In the genomic region with DNA sequence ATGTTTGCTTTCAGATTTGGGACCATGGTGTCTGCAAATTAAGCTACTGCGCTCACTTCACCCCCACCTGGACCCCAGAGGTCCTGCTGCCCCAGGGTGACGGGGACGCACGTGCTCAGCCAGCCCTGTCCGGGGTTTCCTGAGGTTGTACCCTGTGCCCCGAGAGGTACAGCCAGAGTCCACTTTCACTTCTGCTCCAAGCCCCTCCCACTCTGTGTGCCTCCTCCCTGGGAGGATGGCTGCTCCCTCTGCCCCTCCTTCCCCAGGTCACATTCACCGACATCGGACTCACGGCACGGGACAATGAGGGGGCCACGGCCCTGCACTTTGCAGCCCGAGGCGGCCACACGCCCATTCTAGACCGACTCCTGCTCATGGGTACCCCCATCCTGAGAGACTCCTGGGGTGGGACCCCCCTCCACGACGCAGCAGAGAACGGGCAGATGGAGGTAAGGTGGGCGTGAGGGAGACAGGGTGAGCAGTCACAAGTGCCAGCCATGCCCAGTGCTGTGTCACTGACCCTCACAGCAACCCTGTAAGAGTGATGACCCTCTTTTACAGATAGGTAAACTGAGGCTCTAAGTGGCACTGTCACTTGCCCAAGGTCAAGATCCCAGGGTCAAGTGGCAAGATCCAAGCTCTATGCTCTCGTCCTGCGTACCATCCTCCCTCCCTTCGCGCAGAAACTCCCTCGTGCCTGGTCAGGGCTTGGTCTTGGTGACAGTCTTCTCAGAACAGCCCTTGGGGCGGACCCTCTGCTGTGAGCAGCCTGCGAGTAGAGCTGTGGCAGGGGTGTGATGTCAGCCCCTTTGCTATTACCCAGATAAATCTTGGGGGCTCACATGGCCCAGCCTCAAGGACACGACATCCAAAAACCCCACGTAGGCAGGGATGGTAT, we compare ENCODE assay signal across 1 cellular context.
TF ChIP-seq lines count a peak whose summit lies in the region.

No MANE protein-coding gene starts in this region.

TF ChIP-seq in HepG2, 621 proteins besides CTCF, POLR2A, EP300 and RAD21 (continued from another document and continues in another):
- TF ChIP-seq, protein P1, sequence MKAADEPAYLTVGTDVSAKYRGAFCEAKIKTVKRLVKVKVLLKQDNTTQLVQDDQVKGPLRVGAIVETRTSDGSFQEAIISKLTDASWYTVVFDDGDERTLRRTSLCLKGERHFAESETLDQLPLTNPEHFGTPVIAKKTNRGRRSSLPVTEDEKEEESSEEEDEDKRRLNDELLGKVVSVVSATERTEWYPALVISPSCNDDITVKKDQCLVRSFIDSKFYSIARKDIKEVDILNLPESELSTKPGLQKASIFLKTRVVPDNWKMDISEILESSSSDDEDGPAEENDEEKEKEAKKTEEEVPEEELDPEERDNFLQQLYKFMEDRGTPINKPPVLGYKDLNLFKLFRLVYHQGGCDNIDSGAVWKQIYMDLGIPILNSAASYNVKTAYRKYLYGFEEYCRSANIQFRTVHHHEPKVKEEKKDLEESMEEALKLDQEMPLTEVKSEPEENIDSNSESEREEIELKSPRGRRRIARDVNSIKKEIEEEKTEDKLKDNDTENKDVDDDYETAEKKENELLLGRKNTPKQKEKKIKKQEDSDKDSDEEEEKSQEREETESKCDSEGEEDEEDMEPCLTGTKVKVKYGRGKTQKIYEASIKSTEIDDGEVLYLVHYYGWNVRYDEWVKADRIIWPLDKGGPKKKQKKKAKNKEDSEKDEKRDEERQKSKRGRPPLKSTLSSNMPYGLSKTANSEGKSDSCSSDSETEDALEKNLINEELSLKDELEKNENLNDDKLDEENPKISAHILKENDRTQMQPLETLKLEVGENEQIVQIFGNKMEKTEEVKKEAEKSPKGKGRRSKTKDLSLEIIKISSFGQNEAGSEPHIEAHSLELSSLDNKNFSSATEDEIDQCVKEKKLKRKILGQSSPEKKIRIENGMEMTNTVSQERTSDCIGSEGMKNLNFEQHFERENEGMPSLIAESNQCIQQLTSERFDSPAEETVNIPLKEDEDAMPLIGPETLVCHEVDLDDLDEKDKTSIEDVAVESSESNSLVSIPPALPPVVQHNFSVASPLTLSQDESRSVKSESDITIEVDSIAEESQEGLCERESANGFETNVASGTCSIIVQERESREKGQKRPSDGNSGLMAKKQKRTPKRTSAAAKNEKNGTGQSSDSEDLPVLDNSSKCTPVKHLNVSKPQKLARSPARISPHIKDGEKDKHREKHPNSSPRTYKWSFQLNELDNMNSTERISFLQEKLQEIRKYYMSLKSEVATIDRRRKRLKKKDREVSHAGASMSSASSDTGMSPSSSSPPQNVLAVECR (CRISPR knock-in tag; IDR thresholded peaks at IDR 0.05; ENCODE audit: borderline replicate concordance) = peak; percentile 61; the same call in 1 of the 2 replicates
- TF ChIP-seq NR2F2 (IDR thresholded peaks at IDR 0.05; ENCODE audit: borderline replicate concordance, low read depth) = no peak
- no peak for TF ChIP-seq SOX13 (IDR thresholded peaks at IDR 0.05)
- TF ChIP-seq SOX13 (CRISPR knock-in tag; conservative IDR thresholded peaks at IDR 0.05 in 1 of 2, IDR thresholded peaks at IDR 0.05 in 1 of 2) = 0 out of 4 replicates have a peak, but pooled peaks of 1 of the 2 experiments have one; percentile 11
- peak; percentile 50; the same call in 1 of the 2 replicates for TF ChIP-seq ZNF431 (CRISPR knock-in tag; IDR thresholded peaks at IDR 0.05; ENCODE audit: borderline replicate concordance, low read depth)
- TF ChIP-seq GLI4 (CRISPR knock-in tag; IDR thresholded peaks at IDR 0.05; ENCODE audit: borderline replicate concordance) = peak; percentile 66; the same call in 1 of the 2 replicates
- no peak; the same call in 1 of the 2 replicates for TF ChIP-seq MIER2 (CRISPR knock-in tag; IDR thresholded peaks at IDR 0.05)
- no peak for TF ChIP-seq ZNF282 (IDR thresholded peaks at IDR 0.05; ENCODE audit: partially characterized antibody)
- no peak; the same call in 1 of the 2 replicates for TF ChIP-seq ZNF607 (CRISPR knock-in tag; IDR thresholded peaks at IDR 0.05; ENCODE audit: borderline replicate concordance)
- no peak for TF ChIP-seq CBX2 (IDR thresholded peaks at IDR 0.05; ENCODE audit: low read depth, low read length)
- no peak for TF ChIP-seq CBX2 (CRISPR knock-in tag; IDR thresholded peaks at IDR 0.05; ENCODE audit: low read depth)
- TF ChIP-seq, protein P2, sequence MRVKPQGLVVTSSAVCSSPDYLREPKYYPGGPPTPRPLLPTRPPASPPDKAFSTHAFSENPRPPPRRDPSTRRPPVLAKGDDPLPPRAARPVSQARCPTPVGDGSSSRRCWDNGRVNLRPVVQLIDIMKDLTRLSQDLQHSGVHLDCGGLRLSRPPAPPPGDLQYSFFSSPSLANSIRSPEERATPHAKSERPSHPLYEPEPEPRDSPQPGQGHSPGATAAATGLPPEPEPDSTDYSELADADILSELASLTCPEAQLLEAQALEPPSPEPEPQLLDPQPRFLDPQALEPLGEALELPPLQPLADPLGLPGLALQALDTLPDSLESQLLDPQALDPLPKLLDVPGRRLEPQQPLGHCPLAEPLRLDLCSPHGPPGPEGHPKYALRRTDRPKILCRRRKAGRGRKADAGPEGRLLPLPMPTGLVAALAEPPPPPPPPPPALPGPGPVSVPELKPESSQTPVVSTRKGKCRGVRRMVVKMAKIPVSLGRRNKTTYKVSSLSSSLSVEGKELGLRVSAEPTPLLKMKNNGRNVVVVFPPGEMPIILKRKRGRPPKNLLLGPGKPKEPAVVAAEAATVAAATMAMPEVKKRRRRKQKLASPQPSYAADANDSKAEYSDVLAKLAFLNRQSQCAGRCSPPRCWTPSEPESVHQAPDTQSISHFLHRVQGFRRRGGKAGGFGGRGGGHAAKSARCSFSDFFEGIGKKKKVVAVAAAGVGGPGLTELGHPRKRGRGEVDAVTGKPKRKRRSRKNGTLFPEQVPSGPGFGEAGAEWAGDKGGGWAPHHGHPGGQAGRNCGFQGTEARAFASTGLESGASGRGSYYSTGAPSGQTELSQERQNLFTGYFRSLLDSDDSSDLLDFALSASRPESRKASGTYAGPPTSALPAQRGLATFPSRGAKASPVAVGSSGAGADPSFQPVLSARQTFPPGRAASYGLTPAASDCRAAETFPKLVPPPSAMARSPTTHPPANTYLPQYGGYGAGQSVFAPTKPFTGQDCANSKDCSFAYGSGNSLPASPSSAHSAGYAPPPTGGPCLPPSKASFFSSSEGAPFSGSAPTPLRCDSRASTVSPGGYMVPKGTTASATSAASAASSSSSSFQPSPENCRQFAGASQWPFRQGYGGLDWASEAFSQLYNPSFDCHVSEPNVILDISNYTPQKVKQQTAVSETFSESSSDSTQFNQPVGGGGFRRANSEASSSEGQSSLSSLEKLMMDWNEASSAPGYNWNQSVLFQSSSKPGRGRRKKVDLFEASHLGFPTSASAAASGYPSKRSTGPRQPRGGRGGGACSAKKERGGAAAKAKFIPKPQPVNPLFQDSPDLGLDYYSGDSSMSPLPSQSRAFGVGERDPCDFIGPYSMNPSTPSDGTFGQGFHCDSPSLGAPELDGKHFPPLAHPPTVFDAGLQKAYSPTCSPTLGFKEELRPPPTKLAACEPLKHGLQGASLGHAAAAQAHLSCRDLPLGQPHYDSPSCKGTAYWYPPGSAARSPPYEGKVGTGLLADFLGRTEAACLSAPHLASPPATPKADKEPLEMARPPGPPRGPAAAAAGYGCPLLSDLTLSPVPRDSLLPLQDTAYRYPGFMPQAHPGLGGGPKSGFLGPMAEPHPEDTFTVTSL (CRISPR knock-in tag; IDR thresholded peaks at IDR 0.05; ENCODE audit: borderline replicate concordance) = no peak
- no peak for TF ChIP-seq ZSCAN20 (CRISPR knock-in tag; IDR thresholded peaks at IDR 0.05; ENCODE audit: borderline replicate concordance)
- TF ChIP-seq, protein P3, sequence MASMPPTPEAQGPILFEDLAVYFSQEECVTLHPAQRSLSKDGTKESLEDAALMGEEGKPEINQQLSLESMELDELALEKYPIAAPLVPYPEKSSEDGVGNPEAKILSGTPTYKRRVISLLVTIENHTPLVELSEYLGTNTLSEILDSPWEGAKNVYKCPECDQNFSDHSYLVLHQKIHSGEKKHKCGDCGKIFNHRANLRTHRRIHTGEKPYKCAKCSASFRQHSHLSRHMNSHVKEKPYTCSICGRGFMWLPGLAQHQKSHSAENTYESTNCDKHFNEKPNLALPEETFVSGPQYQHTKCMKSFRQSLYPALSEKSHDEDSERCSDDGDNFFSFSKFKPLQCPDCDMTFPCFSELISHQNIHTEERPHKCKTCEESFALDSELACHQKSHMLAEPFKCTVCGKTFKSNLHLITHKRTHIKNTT (CRISPR knock-in tag; IDR thresholded peaks at IDR 0.05) = no peak
- TF ChIP-seq, protein P4, sequence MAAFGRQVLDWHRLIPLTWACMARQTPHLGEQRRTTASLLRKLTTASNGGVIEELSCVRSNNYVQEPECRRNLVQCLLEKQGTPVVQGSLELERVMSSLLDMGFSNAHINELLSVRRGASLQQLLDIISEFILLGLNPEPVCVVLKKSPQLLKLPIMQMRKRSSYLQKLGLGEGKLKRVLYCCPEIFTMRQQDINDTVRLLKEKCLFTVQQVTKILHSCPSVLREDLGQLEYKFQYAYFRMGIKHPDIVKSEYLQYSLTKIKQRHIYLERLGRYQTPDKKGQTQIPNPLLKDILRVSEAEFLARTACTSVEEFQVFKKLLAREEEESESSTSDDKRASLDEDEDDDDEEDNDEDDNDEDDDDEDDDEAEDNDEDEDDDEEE (CRISPR knock-in tag; IDR thresholded peaks at IDR 0.05) = no peak
- TF ChIP-seq PAWR (CRISPR knock-in tag; IDR thresholded peaks at IDR 0.05; ENCODE audit: borderline replicate concordance) = no peak
- TF ChIP-seq ZNF329 (CRISPR knock-in tag; IDR thresholded peaks at IDR 0.05; ENCODE audit: low read depth) = no peak
- TF ChIP-seq, protein P5, sequence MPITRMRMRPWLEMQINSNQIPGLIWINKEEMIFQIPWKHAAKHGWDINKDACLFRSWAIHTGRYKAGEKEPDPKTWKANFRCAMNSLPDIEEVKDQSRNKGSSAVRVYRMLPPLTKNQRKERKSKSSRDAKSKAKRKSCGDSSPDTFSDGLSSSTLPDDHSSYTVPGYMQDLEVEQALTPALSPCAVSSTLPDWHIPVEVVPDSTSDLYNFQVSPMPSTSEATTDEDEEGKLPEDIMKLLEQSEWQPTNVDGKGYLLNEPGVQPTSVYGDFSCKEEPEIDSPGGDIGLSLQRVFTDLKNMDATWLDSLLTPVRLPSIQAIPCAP (CRISPR knock-in tag; IDR thresholded peaks at IDR 0.05; ENCODE audit: low read depth) = peak; percentile 91; the same call in 1 of the 2 replicates
- TF ChIP-seq ZNF777 (CRISPR knock-in tag; IDR thresholded peaks at IDR 0.05) = peak; percentile 63; the same call in 1 of the 2 replicates
- peak; percentile 72; the same call in 1 of the 2 replicates for TF ChIP-seq KDM3A (CRISPR knock-in tag; IDR thresholded peaks at IDR 0.05; ENCODE audit: low read depth)
- no peak for TF ChIP-seq RELA (CRISPR knock-in tag; IDR thresholded peaks at IDR 0.05)
- 0 out of 2 replicates have a peak, but pooled peaks have one; percentile 56 for TF ChIP-seq SIN3B (IDR thresholded peaks at IDR 0.05; ENCODE audit: low read length)
- TF ChIP-seq HNF4G (IDR thresholded peaks at IDR 0.05; ENCODE audit: borderline replicate concordance, low read depth, low read length) = no peak; the same call in 1 of the 2 replicates
- TF ChIP-seq HNF4G (CRISPR knock-in tag; IDR thresholded peaks at IDR 0.05; ENCODE audit: borderline replicate concordance, low read depth) = 0 out of 2 replicates have a peak, but pooled peaks have one; percentile 13
- TF ChIP-seq CBFB (CRISPR knock-in tag; IDR thresholded peaks at IDR 0.05) = no peak; the same call in 1 of the 2 replicates
- TF ChIP-seq ZNF678 (CRISPR knock-in tag; IDR thresholded peaks at IDR 0.05) = no peak
- no peak for TF ChIP-seq ZFP36 (IDR thresholded peaks at IDR 0.05; ENCODE audit: borderline replicate concordance, low read depth, low read length, partially characterized antibody)
- TF ChIP-seq ZEB1 (IDR thresholded peaks at IDR 0.05; ENCODE audit: insufficient replicate concordance, low read depth) = no peak
- peak; percentile 9 for TF ChIP-seq RBM39 (IDR thresholded peaks at IDR 0.05; ENCODE audit: low read depth, low read length, poor library complexity, severe bottlenecking)
- TF ChIP-seq TARDBP (CRISPR knock-in tag; IDR thresholded peaks at IDR 0.05) = no peak
- no peak for TF ChIP-seq ZFP82 (CRISPR knock-in tag; IDR thresholded peaks at IDR 0.05; ENCODE audit: borderline replicate concordance)
- TF ChIP-seq ARNT2 (CRISPR knock-in tag; IDR thresholded peaks at IDR 0.05; ENCODE audit: low read depth) = no peak
- TF ChIP-seq, protein P6, sequence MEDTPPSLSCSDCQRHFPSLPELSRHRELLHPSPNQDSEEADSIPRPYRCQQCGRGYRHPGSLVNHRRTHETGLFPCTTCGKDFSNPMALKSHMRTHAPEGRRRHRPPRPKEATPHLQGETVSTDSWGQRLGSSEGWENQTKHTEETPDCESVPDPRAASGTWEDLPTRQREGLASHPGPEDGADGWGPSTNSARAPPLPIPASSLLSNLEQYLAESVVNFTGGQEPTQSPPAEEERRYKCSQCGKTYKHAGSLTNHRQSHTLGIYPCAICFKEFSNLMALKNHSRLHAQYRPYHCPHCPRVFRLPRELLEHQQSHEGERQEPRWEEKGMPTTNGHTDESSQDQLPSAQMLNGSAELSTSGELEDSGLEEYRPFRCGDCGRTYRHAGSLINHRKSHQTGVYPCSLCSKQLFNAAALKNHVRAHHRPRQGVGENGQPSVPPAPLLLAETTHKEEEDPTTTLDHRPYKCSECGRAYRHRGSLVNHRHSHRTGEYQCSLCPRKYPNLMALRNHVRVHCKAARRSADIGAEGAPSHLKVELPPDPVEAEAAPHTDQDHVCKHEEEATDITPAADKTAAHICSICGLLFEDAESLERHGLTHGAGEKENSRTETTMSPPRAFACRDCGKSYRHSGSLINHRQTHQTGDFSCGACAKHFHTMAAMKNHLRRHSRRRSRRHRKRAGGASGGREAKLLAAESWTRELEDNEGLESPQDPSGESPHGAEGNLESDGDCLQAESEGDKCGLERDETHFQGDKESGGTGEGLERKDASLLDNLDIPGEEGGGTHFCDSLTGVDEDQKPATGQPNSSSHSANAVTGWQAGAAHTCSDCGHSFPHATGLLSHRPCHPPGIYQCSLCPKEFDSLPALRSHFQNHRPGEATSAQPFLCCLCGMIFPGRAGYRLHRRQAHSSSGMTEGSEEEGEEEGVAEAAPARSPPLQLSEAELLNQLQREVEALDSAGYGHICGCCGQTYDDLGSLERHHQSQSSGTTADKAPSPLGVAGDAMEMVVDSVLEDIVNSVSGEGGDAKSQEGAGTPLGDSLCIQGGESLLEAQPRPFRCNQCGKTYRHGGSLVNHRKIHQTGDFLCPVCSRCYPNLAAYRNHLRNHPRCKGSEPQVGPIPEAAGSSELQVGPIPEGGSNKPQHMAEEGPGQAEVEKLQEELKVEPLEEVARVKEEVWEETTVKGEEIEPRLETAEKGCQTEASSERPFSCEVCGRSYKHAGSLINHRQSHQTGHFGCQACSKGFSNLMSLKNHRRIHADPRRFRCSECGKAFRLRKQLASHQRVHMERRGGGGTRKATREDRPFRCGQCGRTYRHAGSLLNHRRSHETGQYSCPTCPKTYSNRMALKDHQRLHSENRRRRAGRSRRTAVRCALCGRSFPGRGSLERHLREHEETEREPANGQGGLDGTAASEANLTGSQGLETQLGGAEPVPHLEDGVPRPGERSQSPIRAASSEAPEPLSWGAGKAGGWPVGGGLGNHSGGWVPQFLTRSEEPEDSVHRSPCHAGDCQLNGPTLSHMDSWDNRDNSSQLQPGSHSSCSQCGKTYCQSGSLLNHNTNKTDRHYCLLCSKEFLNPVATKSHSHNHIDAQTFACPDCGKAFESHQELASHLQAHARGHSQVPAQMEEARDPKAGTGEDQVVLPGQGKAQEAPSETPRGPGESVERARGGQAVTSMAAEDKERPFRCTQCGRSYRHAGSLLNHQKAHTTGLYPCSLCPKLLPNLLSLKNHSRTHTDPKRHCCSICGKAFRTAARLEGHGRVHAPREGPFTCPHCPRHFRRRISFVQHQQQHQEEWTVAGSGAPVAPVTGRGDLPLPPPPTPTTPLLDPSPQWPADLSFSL (CRISPR knock-in tag; IDR thresholded peaks at IDR 0.05) = no peak
- TF ChIP-seq, protein P7, sequence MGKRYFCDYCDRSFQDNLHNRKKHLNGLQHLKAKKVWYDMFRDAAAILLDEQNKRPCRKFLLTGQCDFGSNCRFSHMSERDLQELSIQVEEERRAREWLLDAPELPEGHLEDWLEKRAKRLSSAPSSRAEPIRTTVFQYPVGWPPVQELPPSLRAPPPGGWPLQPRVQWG (CRISPR knock-in tag; IDR thresholded peaks at IDR 0.05; ENCODE audit: borderline replicate concordance, low read depth) = no peak
- TF ChIP-seq FOXM1 (CRISPR knock-in tag; IDR thresholded peaks at IDR 0.05) = no peak
